In the genomic region with DNA sequence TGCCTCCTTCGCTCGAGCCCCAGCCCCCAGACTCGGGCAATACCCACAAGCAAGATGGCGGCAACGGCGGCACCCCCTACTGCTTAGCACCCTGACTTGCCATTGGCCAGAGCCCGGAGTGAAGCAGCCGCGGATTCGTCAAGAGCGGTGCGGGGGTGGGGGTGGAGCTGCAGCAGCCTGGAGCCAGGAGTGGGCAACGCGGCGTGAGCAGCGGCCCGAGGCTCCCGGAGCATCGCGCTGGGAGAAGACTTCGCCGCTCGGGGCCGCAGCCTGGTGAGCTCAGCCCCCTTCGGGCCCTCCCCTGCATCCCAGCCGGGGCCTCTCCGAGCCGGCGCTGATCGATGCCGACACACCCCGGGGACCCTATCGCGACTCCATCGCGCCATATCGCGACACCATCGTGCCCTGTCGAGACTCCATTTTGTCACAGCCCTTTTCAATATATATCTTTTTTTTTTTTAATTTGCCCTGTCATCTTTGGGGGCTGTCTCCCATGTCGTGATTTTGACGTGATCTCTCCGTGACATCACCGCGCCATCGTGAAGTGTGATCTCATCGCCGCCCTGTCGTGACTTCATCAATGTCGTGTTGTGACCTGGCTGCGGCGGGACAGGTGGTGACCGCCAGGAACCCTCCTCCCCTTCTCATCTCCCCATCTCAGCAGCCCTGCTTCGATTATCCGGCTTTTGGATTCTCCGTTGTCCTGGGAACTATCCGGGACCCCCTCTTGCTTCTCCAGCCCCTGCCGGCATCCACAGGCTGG, we compare ENCODE assay signal across 1 cellular context.
TF ChIP-seq lines count a peak whose summit lies in the region.

A gene with protein sequence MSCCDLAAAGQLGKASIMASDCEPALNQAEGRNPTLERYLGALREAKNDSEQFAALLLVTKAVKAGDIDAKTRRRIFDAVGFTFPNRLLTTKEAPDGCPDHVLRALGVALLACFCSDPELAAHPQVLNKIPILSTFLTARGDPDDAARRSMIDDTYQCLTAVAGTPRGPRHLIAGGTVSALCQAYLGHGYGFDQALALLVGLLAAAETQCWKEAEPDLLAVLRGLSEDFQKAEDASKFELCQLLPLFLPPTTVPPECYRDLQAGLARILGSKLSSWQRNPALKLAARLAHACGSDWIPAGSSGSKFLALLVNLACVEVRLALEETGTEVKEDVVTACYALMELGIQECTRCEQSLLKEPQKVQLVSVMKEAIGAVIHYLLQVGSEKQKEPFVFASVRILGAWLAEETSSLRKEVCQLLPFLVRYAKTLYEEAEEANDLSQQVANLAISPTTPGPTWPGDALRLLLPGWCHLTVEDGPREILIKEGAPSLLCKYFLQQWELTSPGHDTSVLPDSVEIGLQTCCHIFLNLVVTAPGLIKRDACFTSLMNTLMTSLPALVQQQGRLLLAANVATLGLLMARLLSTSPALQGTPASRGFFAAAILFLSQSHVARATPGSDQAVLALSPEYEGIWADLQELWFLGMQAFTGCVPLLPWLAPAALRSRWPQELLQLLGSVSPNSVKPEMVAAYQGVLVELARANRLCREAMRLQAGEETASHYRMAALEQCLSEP (plus strand): TSS at position 189 of the 763 bp plus-strand sequence. CDS start 392 bp downstream, at position 581.

TF ChIP-seq in K562, 482 proteins besides CTCF, POLR2A, EP300 and RAD21 (continued from another document and continues in another):
- TF ChIP-seq, protein P1, sequence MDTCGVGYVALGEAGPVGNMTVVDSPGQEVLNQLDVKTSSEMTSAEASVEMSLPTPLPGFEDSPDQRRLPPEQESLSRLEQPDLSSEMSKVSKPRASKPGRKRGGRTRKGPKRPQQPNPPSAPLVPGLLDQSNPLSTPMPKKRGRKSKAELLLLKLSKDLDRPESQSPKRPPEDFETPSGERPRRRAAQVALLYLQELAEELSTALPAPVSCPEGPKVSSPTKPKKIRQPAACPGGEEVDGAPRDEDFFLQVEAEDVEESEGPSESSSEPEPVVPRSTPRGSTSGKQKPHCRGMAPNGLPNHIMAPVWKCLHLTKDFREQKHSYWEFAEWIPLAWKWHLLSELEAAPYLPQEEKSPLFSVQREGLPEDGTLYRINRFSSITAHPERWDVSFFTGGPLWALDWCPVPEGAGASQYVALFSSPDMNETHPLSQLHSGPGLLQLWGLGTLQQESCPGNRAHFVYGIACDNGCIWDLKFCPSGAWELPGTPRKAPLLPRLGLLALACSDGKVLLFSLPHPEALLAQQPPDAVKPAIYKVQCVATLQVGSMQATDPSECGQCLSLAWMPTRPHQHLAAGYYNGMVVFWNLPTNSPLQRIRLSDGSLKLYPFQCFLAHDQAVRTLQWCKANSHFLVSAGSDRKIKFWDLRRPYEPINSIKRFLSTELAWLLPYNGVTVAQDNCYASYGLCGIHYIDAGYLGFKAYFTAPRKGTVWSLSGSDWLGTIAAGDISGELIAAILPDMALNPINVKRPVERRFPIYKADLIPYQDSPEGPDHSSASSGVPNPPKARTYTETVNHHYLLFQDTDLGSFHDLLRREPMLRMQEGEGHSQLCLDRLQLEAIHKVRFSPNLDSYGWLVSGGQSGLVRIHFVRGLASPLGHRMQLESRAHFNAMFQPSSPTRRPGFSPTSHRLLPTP (IDR thresholded peaks at IDR 0.05; ENCODE audit: borderline replicate concordance, extremely low read depth, insufficient read length), result no peak
- peak; percentile 99 for TF ChIP-seq EP400 (IDR thresholded peaks at IDR 0.05)
- TF ChIP-seq, protein P2, sequence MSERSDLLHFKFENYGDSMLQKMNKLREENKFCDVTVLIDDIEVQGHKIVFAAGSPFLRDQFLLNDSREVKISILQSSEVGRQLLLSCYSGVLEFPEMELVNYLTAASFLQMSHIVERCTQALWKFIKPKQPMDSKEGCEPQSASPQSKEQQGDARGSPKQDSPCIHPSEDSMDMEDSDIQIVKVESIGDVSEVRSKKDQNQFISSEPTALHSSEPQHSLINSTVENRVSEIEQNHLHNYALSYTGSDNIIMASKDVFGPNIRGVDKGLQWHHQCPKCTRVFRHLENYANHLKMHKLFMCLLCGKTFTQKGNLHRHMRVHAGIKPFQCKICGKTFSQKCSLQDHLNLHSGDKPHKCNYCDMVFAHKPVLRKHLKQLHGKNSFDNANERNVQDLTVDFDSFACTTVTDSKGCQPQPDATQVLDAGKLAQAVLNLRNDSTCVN (CRISPR knock-in tag; IDR thresholded peaks at IDR 0.05), result no peak
- TF ChIP-seq, protein P3, sequence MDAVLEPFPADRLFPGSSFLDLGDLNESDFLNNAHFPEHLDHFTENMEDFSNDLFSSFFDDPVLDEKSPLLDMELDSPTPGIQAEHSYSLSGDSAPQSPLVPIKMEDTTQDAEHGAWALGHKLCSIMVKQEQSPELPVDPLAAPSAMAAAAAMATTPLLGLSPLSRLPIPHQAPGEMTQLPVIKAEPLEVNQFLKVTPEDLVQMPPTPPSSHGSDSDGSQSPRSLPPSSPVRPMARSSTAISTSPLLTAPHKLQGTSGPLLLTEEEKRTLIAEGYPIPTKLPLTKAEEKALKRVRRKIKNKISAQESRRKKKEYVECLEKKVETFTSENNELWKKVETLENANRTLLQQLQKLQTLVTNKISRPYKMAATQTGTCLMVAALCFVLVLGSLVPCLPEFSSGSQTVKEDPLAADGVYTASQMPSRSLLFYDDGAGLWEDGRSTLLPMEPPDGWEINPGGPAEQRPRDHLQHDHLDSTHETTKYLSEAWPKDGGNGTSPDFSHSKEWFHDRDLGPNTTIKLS (IDR thresholded peaks at IDR 0.05; ENCODE audit: borderline replicate concordance, low read depth), result peak; percentile 80; the same call in 1 of the 2 replicates
- TF ChIP-seq, protein P4, sequence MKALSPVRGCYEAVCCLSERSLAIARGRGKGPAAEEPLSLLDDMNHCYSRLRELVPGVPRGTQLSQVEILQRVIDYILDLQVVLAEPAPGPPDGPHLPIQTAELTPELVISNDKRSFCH (CRISPR knock-in tag; IDR thresholded peaks at IDR 0.05), result no peak
- TF ChIP-seq, protein P4 (tag; IDR thresholded peaks at IDR 0.05), result peak; percentile 70; the same call in 1 of the 2 replicates
- TF ChIP-seq, protein P5, sequence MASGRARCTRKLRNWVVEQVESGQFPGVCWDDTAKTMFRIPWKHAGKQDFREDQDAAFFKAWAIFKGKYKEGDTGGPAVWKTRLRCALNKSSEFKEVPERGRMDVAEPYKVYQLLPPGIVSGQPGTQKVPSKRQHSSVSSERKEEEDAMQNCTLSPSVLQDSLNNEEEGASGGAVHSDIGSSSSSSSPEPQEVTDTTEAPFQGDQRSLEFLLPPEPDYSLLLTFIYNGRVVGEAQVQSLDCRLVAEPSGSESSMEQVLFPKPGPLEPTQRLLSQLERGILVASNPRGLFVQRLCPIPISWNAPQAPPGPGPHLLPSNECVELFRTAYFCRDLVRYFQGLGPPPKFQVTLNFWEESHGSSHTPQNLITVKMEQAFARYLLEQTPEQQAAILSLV (tag; IDR thresholded peaks at IDR 0.05), result no peak
- TF ChIP-seq KLF1 (tag; IDR thresholded peaks at IDR 0.05), result no peak; the same call in 1 of the 2 replicates
- no peak for TF ChIP-seq SIRT6 (IDR thresholded peaks at IDR 0.05; ENCODE audit: low read depth, low read length)
- TF ChIP-seq ETV6 (IDR thresholded peaks at IDR 0.05; ENCODE audit: borderline replicate concordance in 1 of 2, low read depth in 2 of 2, low read length in 1 of 2), result 0 out of 4 replicates have a peak, but pooled peaks of 1 of the 2 experiments have one; percentile 13
- TF ChIP-seq ETV6 (CRISPR knock-in tag; IDR thresholded peaks at IDR 0.05; ENCODE audit: borderline replicate concordance), result no peak
- no peak for TF ChIP-seq TSC22D4 (tag; IDR thresholded peaks at IDR 0.05)
- peak; percentile 96 for TF ChIP-seq RBFOX2 (IDR thresholded peaks at IDR 0.05; ENCODE audit: low read depth, low read length)
- no peak for TF ChIP-seq ETS2 (tag; IDR thresholded peaks at IDR 0.05; ENCODE audit: borderline replicate concordance, poor library complexity, severe bottlenecking)
- no peak for TF ChIP-seq TEAD2 (tag; IDR thresholded peaks at IDR 0.05)
- peak; percentile 99 to 100 (median 99) for TF ChIP-seq YY1 (IDR thresholded peaks at IDR 0.05; ENCODE audit: borderline replicate concordance in 1 of 3, control insufficient read depth in 1 of 3, extremely low read depth in 1 of 3, insufficient read depth in 3 of 3, insufficient read length in 1 of 3, insufficient replicate concordance in 2 of 3, low read depth in 1 of 3, low read length in 2 of 3)
- TF ChIP-seq ZNF584 (CRISPR knock-in tag; IDR thresholded peaks at IDR 0.05; ENCODE audit: low read depth), result no peak
- no peak for TF ChIP-seq ZNF695 (CRISPR knock-in tag; IDR thresholded peaks at IDR 0.05)
- TF ChIP-seq HDAC2 (IDR thresholded peaks at IDR 0.05), result peak; percentile 53; the same call in 1 of the 2 replicates
- TF ChIP-seq, protein P6, sequence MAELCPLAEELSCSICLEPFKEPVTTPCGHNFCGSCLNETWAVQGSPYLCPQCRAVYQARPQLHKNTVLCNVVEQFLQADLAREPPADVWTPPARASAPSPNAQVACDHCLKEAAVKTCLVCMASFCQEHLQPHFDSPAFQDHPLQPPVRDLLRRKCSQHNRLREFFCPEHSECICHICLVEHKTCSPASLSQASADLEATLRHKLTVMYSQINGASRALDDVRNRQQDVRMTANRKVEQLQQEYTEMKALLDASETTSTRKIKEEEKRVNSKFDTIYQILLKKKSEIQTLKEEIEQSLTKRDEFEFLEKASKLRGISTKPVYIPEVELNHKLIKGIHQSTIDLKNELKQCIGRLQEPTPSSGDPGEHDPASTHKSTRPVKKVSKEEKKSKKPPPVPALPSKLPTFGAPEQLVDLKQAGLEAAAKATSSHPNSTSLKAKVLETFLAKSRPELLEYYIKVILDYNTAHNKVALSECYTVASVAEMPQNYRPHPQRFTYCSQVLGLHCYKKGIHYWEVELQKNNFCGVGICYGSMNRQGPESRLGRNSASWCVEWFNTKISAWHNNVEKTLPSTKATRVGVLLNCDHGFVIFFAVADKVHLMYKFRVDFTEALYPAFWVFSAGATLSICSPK (IDR thresholded peaks at IDR 0.05; ENCODE audit: borderline replicate concordance), result peak; percentile 97; the same call in 1 of the 2 replicates
- TF ChIP-seq TBP (optimal IDR thresholded peaks at IDR 0.05; ENCODE audit: low read depth, low read length), result peak; percentile 76
- no peak for TF ChIP-seq ZNF311 (CRISPR knock-in tag; IDR thresholded peaks at IDR 0.05)
- TF ChIP-seq HDGF (IDR thresholded peaks at IDR 0.05), result peak; percentile 68; the same call in 1 of the 2 replicates
- TF ChIP-seq, protein P7, sequence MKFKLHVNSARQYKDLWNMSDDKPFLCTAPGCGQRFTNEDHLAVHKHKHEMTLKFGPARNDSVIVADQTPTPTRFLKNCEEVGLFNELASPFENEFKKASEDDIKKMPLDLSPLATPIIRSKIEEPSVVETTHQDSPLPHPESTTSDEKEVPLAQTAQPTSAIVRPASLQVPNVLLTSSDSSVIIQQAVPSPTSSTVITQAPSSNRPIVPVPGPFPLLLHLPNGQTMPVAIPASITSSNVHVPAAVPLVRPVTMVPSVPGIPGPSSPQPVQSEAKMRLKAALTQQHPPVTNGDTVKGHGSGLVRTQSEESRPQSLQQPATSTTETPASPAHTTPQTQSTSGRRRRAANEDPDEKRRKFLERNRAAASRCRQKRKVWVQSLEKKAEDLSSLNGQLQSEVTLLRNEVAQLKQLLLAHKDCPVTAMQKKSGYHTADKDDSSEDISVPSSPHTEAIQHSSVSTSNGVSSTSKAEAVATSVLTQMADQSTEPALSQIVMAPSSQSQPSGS (CRISPR knock-in tag; IDR thresholded peaks at IDR 0.05), result no peak
- no peak for TF ChIP-seq SMAD1 (IDR thresholded peaks at IDR 0.05; ENCODE audit: low read depth, low read length, partially characterized antibody)
- peak; percentile 22; the same call in 1 of the 2 replicates for TF ChIP-seq MTF1 (CRISPR knock-in tag; IDR thresholded peaks at IDR 0.05; ENCODE audit: borderline replicate concordance)
- peak; percentile 61; the same call in 1 of the 2 replicates for TF ChIP-seq XRCC5 (IDR thresholded peaks at IDR 0.05; ENCODE audit: low read depth, low read length)
- TF ChIP-seq, protein P8, sequence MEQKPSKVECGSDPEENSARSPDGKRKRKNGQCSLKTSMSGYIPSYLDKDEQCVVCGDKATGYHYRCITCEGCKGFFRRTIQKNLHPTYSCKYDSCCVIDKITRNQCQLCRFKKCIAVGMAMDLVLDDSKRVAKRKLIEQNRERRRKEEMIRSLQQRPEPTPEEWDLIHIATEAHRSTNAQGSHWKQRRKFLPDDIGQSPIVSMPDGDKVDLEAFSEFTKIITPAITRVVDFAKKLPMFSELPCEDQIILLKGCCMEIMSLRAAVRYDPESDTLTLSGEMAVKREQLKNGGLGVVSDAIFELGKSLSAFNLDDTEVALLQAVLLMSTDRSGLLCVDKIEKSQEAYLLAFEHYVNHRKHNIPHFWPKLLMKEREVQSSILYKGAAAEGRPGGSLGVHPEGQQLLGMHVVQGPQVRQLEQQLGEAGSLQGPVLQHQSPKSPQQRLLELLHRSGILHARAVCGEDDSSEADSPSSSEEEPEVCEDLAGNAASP (IDR thresholded peaks at IDR 0.05), result no peak
- peak; percentile 99 for TF ChIP-seq RBM25 (IDR thresholded peaks at IDR 0.05; ENCODE audit: low read depth, low read length, severe bottlenecking)
- no peak for TF ChIP-seq PHF20 (IDR thresholded peaks at IDR 0.05; ENCODE audit: partially characterized antibody)
- TF ChIP-seq, protein P9, sequence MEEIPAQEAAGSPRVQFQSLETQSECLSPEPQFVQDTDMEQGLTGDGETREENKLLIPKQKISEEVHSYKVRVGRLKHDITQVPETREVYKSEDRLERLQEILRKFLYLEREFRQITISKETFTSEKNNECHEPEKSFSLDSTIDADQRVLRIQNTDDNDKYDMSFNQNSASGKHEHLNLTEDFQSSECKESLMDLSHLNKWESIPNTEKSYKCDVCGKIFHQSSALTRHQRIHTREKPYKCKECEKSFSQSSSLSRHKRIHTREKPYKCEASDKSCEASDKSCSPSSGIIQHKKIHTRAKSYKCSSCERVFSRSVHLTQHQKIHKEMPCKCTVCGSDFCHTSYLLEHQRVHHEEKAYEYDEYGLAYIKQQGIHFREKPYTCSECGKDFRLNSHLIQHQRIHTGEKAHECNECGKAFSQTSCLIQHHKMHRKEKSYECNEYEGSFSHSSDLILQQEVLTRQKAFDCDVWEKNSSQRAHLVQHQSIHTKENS (CRISPR knock-in tag; IDR thresholded peaks at IDR 0.05), result no peak
- TF ChIP-seq SIX5 (IDR thresholded peaks at IDR 0.05; ENCODE audit: borderline replicate concordance in 1 of 2, insufficient read depth in 1 of 2, low read depth in 1 of 2, low read length in 2 of 2), result peak; percentile 91 to 95
- TF ChIP-seq, protein P10, sequence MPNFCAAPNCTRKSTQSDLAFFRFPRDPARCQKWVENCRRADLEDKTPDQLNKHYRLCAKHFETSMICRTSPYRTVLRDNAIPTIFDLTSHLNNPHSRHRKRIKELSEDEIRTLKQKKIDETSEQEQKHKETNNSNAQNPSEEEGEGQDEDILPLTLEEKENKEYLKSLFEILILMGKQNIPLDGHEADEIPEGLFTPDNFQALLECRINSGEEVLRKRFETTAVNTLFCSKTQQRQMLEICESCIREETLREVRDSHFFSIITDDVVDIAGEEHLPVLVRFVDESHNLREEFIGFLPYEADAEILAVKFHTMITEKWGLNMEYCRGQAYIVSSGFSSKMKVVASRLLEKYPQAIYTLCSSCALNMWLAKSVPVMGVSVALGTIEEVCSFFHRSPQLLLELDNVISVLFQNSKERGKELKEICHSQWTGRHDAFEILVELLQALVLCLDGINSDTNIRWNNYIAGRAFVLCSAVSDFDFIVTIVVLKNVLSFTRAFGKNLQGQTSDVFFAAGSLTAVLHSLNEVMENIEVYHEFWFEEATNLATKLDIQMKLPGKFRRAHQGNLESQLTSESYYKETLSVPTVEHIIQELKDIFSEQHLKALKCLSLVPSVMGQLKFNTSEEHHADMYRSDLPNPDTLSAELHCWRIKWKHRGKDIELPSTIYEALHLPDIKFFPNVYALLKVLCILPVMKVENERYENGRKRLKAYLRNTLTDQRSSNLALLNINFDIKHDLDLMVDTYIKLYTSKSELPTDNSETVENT (CRISPR knock-in tag; IDR thresholded peaks at IDR 0.05), result peak; percentile 78; the same call in 1 of the 2 replicates
- TF ChIP-seq PURB (CRISPR knock-in tag; IDR thresholded peaks at IDR 0.05; ENCODE audit: low read depth), result no peak
